Comparison of ENCODE assay signal across 22 cellular contexts in the genomic region with DNA sequence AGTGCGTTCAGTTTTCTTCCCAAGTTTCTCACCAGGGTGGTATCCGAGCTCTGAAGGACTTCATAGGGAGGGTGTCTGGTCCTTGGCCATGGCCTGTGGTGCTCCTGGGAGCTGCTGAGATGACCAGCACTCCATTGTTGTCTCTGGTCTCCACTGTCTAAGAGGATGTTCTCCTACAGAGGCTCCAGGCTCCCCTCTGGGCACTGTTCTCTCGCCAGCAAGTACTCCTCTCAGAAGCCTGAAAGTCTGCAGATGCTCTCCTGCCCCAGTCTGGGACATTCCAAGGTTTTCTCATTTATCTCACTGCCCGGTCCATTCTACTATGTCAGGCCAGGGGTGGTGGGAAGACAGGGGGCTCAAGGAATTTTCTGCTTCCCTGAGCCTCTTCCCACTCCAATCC.
"Had no signal": no experiment of that assay in that cellular context is flagged by ENCODE, and none has a peak within 500 bp of the region (broad histone marks: within the 10 kb centered on the region; RNA-seq: fewer than 3 reads in every experiment).

No MANE protein-coding gene starts in this region.

- H3K27me3 Mint-ChIP-seq: stimulated activated naive CD8-positive, alpha-beta T cell treated with anti-CD3 and anti-CD28 coated beads, Interleukin-15, Interleukin-2, amounts not matched to agents 100 ng/mL and 50 ng/mL, for 24 hours had no signal

- H3K9me3 ChIP-seq: gastrocnemius medialis, psoas muscle, sigmoid colon, transverse colon, upper lobe of right lung, uterus had no signal

- H3K4me1 Mint-ChIP-seq: neural progenitor cell had no signal

- H3K36me3 ChIP-seq: gastrocnemius medialis, neural progenitor cell, sigmoid colon, transverse colon, upper lobe of right lung, uterus had no signal

- H3K27me3 ChIP-seq: gastrocnemius medialis, neural progenitor cell, sigmoid colon, transverse colon, upper lobe of right lung, uterus had no signal

- H3K36me3 Mint-ChIP-seq: memory B cell; neural progenitor cell; stimulated activated naive B cell treated with anti-CD40 and anti-IgM and Interleukin-4, amounts not matched to agents 10 μg/mL and 1 μg/mL and 100 μg/mL, for 72 hours had no signal

- H3K9ac ChIP-seq: neural progenitor cell had no signal

- H3K27ac Mint-ChIP-seq: memory B cell; nephron; neural progenitor cell; stimulated activated naive B cell treated with anti-CD40 and anti-IgM and Interleukin-4, amounts not matched to agents 10 μg/mL and 1 μg/mL and 100 μg/mL, for 72 hours; stimulated activated naive CD8-positive, alpha-beta T cell treated with anti-CD3 and anti-CD28 coated beads, Interleukin-15, Interleukin-2, amounts not matched to agents 100 ng/mL and 50 ng/mL, for 24 hours had no signal

- H3K4me3 ChIP-seq: gastrocnemius medialis, lung, neural progenitor cell, psoas muscle, sigmoid colon, transverse colon, upper lobe of right lung, uterus had no signal

- H3K4me1 ChIP-seq: gastrocnemius medialis, neural progenitor cell, psoas muscle, sigmoid colon, transverse colon, upper lobe of right lung, uterus had no signal

- DNase-seq: cortex of kidney; effector CD4-positive, alpha-beta T cell; foreskin fibroblast; gastrocnemius medialis; kidney; psoas muscle; right cardiac atrium; sigmoid colon; stimulated activated CD4-positive, alpha-beta T cell treated with anti-CD3 and anti-CD28 coated beads, Interleukin-2, amount 100 ng/mL, for 24 hours; stimulated activated CD4-positive, alpha-beta T cell treated with anti-CD3 and anti-CD28 coated beads, Interleukin-4, amount 100 ng/mL, for 24 hours; stimulated activated naive B cell treated with anti-CD40 and anti-IgM and Interleukin-4, amounts not matched to agents 10 μg/mL and 1 μg/mL and 100 μg/mL, for 72 hours; transverse colon; upper lobe of right lung; uterus had no signal

- H3K9me3 Mint-ChIP-seq: memory B cell; stimulated activated naive CD8-positive, alpha-beta T cell treated with anti-CD3 and anti-CD28 coated beads, Interleukin-15, Interleukin-2, amounts not matched to agents 100 ng/mL and 50 ng/mL, for 24 hours had no signal

- ATAC-seq: esophagus mucosa, gastrocnemius medialis, left lobe of liver, psoas muscle, right cardiac atrium, upper lobe of right lung had no signal

- H3K27ac ChIP-seq: epithelial cell of prostate, gastrocnemius medialis, neural progenitor cell, psoas muscle, sigmoid colon, transverse colon, upper lobe of right lung, uterus had no signal

- H3K4me3 Mint-ChIP-seq: memory B cell; nephron; neural progenitor cell; stimulated activated naive B cell treated with anti-CD40 and anti-IgM and Interleukin-4, amounts not matched to agents 10 μg/mL and 1 μg/mL and 100 μg/mL, for 72 hours; stimulated activated naive CD8-positive, alpha-beta T cell treated with anti-CD3 and anti-CD28 coated beads, Interleukin-15, Interleukin-2, amounts not matched to agents 100 ng/mL and 50 ng/mL, for 24 hours had no signal
